Comparison of ENCODE assay signal across 8 cellular contexts in the genomic region with DNA sequence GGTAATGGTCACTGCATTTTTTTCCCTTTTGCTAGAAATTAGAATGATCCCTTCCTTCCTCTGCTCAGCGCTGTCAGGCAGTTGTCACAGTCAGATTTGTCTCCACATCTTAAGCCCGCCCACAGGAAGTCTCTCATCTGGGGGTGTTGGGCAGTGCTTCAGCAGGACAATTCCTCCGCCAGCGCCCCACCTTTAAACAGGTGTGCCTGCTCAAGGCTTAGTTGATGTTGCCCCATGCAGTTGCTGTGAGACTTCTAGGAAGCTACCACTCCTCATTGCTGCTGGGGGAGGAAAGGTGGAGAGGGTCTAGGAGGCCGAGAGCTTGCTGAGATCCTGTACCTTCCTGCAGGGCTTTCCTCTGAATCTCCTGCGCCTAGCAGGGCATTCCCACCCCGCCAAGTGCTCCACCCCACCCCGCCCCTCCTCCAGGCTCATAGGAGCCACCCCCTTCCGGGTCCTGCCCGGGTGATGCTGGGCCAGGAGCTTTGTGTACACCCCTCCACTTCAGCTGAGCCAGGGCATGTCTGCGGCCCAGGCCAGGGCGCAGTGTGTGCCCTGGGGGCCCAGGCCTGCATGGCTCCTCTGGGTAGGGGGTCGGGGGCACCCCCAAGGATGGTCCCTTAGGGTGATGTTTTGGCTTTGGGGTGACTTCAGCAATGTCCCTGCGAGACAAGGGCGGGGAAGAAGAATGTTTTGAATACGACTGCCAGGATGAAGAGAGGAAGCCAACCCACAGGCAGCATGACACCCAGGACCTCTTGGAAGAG.
A peak's percentile ranks its signal among the peaks of the same experiment; 100 is the strongest.
DNase-seq lines count a peak whose midpoint lies in the region; ATAC-seq and TF ChIP-seq lines count a peak whose summit lies in the region.

No MANE protein-coding gene starts in this region.

- ATAC-seq in Right ventricle myocardium inferior, result peak; percentile 85
- peak; percentile 73 for ATAC-seq in HG03139 (IDR thresholded peaks at IDR 0.05; ENCODE audit: unreplicated experiment)

- H3K4me1 ChIP-seq in mesenchymal stem cell (ENCODE audit: control insufficient read depth, insufficient read depth, low read depth, low read length), result peaks cover 14% of the 10 kb centered on the region

- peak overlapping the region; percentile 20 for H3K4me3 Mint-ChIP-seq in dendritic cell treated with granulocyte-macrophage colony-stimulating factor and Interleukin-4, amounts not matched to agents 40 ng/mL and 50 ng/mL, for 4 days
- H3K4me3 Mint-ChIP-seq in type B pancreatic cell, result peak overlapping the region; percentile 86

- peaks cover 48% of the 10 kb centered on the region for H3K4me1 Mint-ChIP-seq in dendritic cell treated with granulocyte-macrophage colony-stimulating factor and Interleukin-4, amounts not matched to agents 40 ng/mL and 50 ng/mL, for 4 days (ENCODE audit: low read depth)
- H3K4me1 Mint-ChIP-seq in type B pancreatic cell (ENCODE audit: unreplicated experiment), result peaks cover 33% of the 10 kb centered on the region

- peak overlapping the region; percentile 99 for H4K8ac ChIP-seq in mesenchymal stem cell (ENCODE audit: low read length)

- H3K27me3 Mint-ChIP-seq in dendritic cell treated with granulocyte-macrophage colony-stimulating factor and Interleukin-4, amounts not matched to agents 40 ng/mL and 50 ng/mL, for 4 days, result no peaks in the 10 kb centered on the region
- H3K27me3 Mint-ChIP-seq in type B pancreatic cell, result no peaks in the 10 kb centered on the region

- H3K9me3 ChIP-seq in SU-DHL-6 (ENCODE audit: insufficient read depth, low read length), result no peaks in the 10 kb centered on the region
- H3K9me3 ChIP-seq in mesenchymal stem cell (ENCODE audit: control insufficient read depth, low read length), result no peaks in the 10 kb centered on the region

- peak; percentile 71 for DNase-seq in Right ventricle myocardium inferior (ENCODE audit: missing footprints)
- DNase-seq in cardiac septum (ENCODE audit: low spot score), result no peak
- DNase-seq in mesenchymal stem cell, result peak; percentile 34
- DNase-seq in type B pancreatic cell (ENCODE audit: extremely low spot score, unreplicated experiment), result no peak
- no peak for DNase-seq in Ammon's horn (ENCODE audit: low spot score)

- H3K27ac ChIP-seq in SU-DHL-6 (ENCODE audit: low read depth, low read length) (peak overlapping the region; percentile 76), mesenchymal stem cell (ENCODE audit: low read length, poor library complexity, severe bottlenecking) (peak overlapping the region; percentile 11)

- no peak overlapping the region for H2BK120ac ChIP-seq in mesenchymal stem cell (ENCODE audit: low read depth, low read length)

- H3K4me3 ChIP-seq in SU-DHL-6 (ENCODE audit: insufficient read depth, low read length, poor library complexity, severe bottlenecking) (peak overlapping the region; percentile 61), mesenchymal stem cell (ENCODE audit: insufficient read depth in 1 of 2, low read depth in 1 of 2, low read length in 2 of 2) (peak overlapping the region in 1 of 2 experiments; percentile 22)

- H4K20me1 ChIP-seq in SU-DHL-6 (ENCODE audit: low read depth, low read length), result no peaks in the 10 kb centered on the region

- H3K79me2 ChIP-seq in SU-DHL-6 (ENCODE audit: insufficient read depth, low read length), result peaks cover 72% of the 10 kb centered on the region

- H3K27ac Mint-ChIP-seq in dendritic cell treated with granulocyte-macrophage colony-stimulating factor and Interleukin-4, amounts not matched to agents 40 ng/mL and 50 ng/mL, for 4 days, result peak overlapping the region; percentile 63
- peak overlapping the region; percentile 94 for H3K27ac Mint-ChIP-seq in type B pancreatic cell

- no peaks in the 10 kb centered on the region for H3K36me3 Mint-ChIP-seq in dendritic cell treated with granulocyte-macrophage colony-stimulating factor and Interleukin-4, amounts not matched to agents 40 ng/mL and 50 ng/mL, for 4 days (ENCODE audit: low read depth)
- peaks cover 5% of the 10 kb centered on the region for H3K36me3 Mint-ChIP-seq in type B pancreatic cell

- peaks cover 32% of the 10 kb centered on the region for H3K79me1 ChIP-seq in mesenchymal stem cell (replicated peaks; ENCODE audit: low read length, poor library complexity, severe bottlenecking)

- 17% methylated on average over 16 of the region's 16 CpGs for WGBS in mesenchymal stem cell

- no peaks in the 10 kb centered on the region for H3K9me3 Mint-ChIP-seq in dendritic cell treated with granulocyte-macrophage colony-stimulating factor and Interleukin-4, amounts not matched to agents 40 ng/mL and 50 ng/mL, for 4 days
- H3K9me3 Mint-ChIP-seq in type B pancreatic cell, result no peaks in the 10 kb centered on the region

- H3K18ac ChIP-seq in mesenchymal stem cell (ENCODE audit: low read depth in 1 of 2, low read length in 2 of 2), result peak overlapping the region; percentile 55 to 88

- H3K14ac ChIP-seq in mesenchymal stem cell (ENCODE audit: low read length in 2 of 2), result no peak overlapping the region

- peak overlapping the region in 1 of 2 experiments; percentile 96 for H3K4ac ChIP-seq in mesenchymal stem cell (ENCODE audit: low read depth in 1 of 2, low read length in 2 of 2)

- H3K27me3 ChIP-seq in SU-DHL-6 (ENCODE audit: low read length) (no peaks in the 10 kb centered on the region), mesenchymal stem cell (ENCODE audit: control insufficient read depth in 1 of 2, insufficient read depth in 1 of 2, low read length in 2 of 2) (no peaks in the 10 kb centered on the region)

- peak overlapping the region; percentile 92 for H3K4me2 ChIP-seq in SU-DHL-6 (ENCODE audit: low read depth, low read length, poor library complexity, severe bottlenecking)
- peak overlapping the region; percentile 66 for H3K4me2 ChIP-seq in mesenchymal stem cell (ENCODE audit: low read length, poor library complexity, severe bottlenecking)

- H3K9me2 ChIP-seq in SU-DHL-6 (replicated peaks; ENCODE audit: insufficient read depth, low read length), result no peaks in the 10 kb centered on the region

- H2BK15ac ChIP-seq in mesenchymal stem cell (ENCODE audit: low read depth, poor library complexity, severe bottlenecking), result peak overlapping the region; percentile 60

- no peak overlapping the region for H2AFZ ChIP-seq in SU-DHL-6 (ENCODE audit: low read depth, low read length, severe bottlenecking)
- peak overlapping the region; percentile 76 for H2AFZ ChIP-seq in mesenchymal stem cell (ENCODE audit: low read depth, low read length)

- no peak for TF ChIP-seq CTCF in SU-DHL-6 (IDR thresholded peaks at IDR 0.05; ENCODE audit: insufficient read depth, low read length, poor library complexity, severe bottlenecking)
- no peak for TF ChIP-seq CTCF in type B pancreatic cell (conservative IDR thresholded peaks at IDR 0.05)

- no peaks in the 10 kb centered on the region for H3K36me3 ChIP-seq in SU-DHL-6 (ENCODE audit: low read length)
- H3K36me3 ChIP-seq in mesenchymal stem cell (ENCODE audit: control insufficient read depth in 1 of 2, insufficient read depth in 2 of 2, low read depth in 1 of 2, low read length in 2 of 2), result no peaks in the 10 kb centered on the region

- no peak overlapping the region for H3K23ac ChIP-seq in mesenchymal stem cell (ENCODE audit: low read length in 2 of 2)

- H4K91ac ChIP-seq in mesenchymal stem cell (ENCODE audit: low read length), result peak overlapping the region; percentile 98

- peak overlapping the region; percentile 56 for H3K9ac ChIP-seq in SU-DHL-6 (ENCODE audit: low read length)
- H3K9ac ChIP-seq in mesenchymal stem cell (ENCODE audit: low read length), result no peak overlapping the region

- no peak overlapping the region for H2BK5ac ChIP-seq in mesenchymal stem cell (ENCODE audit: low read depth, low read length, poor library complexity, severe bottlenecking)

- peaks cover 19% of the 10 kb centered on the region for H3F3A ChIP-seq in SU-DHL-6 (ENCODE audit: insufficient read depth)

- H2AK5ac ChIP-seq in mesenchymal stem cell (ENCODE audit: low read length, severe bottlenecking), result no peak overlapping the region

- H2BK12ac ChIP-seq in mesenchymal stem cell (ENCODE audit: low read length in 2 of 2), result no peak overlapping the region

- intact Hi-C loops in Right ventricle myocardium inferior (cut with DNase I) (no loop called here), cardiac septum (cut with DNase I) (loop anchor here (5.0 kb wide), 1 partner anchor 38 kb away; no protein-coding TSS in a partner anchor)
- intact Hi-C loops in dendritic cell treated with granulocyte-macrophage colony-stimulating factor and Interleukin-4, amounts not matched to agents 40 ng/mL and 50 ng/mL, for 4 days (cut with micrococcal nuclease), result no loop called here

Comparison
In these comparisons a context has a peak if more than half of its experiments do, and no peak if none do; other contexts are left out.
1. DNase-seq: peak in Right ventricle myocardium inferior (single experiment) and mesenchymal stem cell (single experiment); none in cardiac septum (single experiment), type B pancreatic cell (single experiment) and Ammon's horn (single experiment).